Comparison of ENCODE assay signal across 24 cellular contexts in genomic region chr9:131461166-131461565, GRCh38. TPM values are rescaled to one million over a fixed set of nuclear protein-coding genes. Genes with fewer than 3 reads are reported as not detected.
DNase-seq lines count a peak whose midpoint lies in the region; ATAC-seq, FAIRE-seq and TF ChIP-seq lines count a peak whose summit lies in the region.
"Had no signal": no experiment of that assay in that cellular context is flagged by ENCODE, and none has a peak within 500 bp of the region (broad histone marks: within the 10 kb centered on the region; RNA-seq: fewer than 3 reads in every experiment).

No MANE protein-coding gene starts in this region.

- H3K4me3 ChIP-seq in astrocyte (ENCODE audit: insufficient read depth, low read depth, low read length), result no peak overlapping the region
- H3K4me3 ChIP-seq: adrenal gland; BLaER1 treated with 17β-estradiol and CSF1 and Interleukin-3, amounts not matched to agents 10 nM and 100 nM; breast epithelium; suprapubic skin; uterus had no signal

- H3K36me3 ChIP-seq in astrocyte (ENCODE audit: insufficient read depth, low read length), result peaks cover 68% of the 10 kb centered on the region
- H3K36me3 ChIP-seq: uterus had no signal

- no peak overlapping the region for H3K4me3 Mint-ChIP-seq in activated T-cell treated with anti-CD3 and anti-CD28 coated beads, Interleukin-2, amount 50 U/mL, for 24 hours
- H3K4me3 Mint-ChIP-seq in Calu3 (ENCODE audit: low read depth, unreplicated experiment) (no peak overlapping the region), astrocyte (ENCODE audit: unreplicated experiment) (no peak overlapping the region), neural crest cell (peak overlapping the region; percentile 41)
- H3K4me3 Mint-ChIP-seq: activated T-helper 1 cell treated with anti-CD3 and anti-CD28 coated beads, Interleukin-12 subunit alpha, Interleukin-12 subunit beta, Interleukin-2, Interleukin-4 antibody, amounts not matched to agents 30 ng/mL and 10 ng/mL and 1 ng/mL, durations not matched to agents 14 hours and 24 hours and 36 hours; naive B cell; T-helper 2 cell treated with Interferon-gamma antibody and Interleukin-4, amounts not matched to agents 5 μg/mL and 100 μg/mL, for 36 hours had no signal

- BruUV-seq in Calu3 (replicated peaks; lab: Mats Ljungman, UMichigan), result no TSS peak

- H2AFZ ChIP-seq in astrocyte (ENCODE audit: low read depth, low read length), result no peak overlapping the region
- H2AFZ ChIP-seq: parathyroid adenoma had no signal

- intact Hi-C loops in Calu3 (cut with micrococcal nuclease; ENCODE audit: unreplicated experiment), result no loop called here

- no peak for DNase-seq in activated T-cell treated with anti-CD3 and anti-CD28 coated beads, Interleukin-2, amount 50 U/mL, for 24 hours
- no peak for DNase-seq in activated T-cell treated with anti-CD3 and anti-CD28 coated beads for 4 hours
- no peak for DNase-seq in Calu3
- no peak for DNase-seq in astrocyte (ENCODE audit: low read depth)
- no peak for DNase-seq in neural crest cell (ENCODE audit: low read depth, low spot score)
- no peak for DNase-seq in UCSD-AML1 (lab: John Stamatoyannopoulos, UW; ENCODE audit: unreplicated experiment)
- DNase-seq in dermis blood vessel endothelial cell, result no peak
- DNase-seq: adrenal gland, DMS 273 treated with DMSO at 0.1 percent for 48 hours, KG1, naive B cell, NCI-H1436 treated with DMSO at 0.1 percent for 48 hours, NCI-H524, WERI-Rb-1 had no signal

- H3K27ac Mint-ChIP-seq in activated T-cell treated with anti-CD3 and anti-CD28 coated beads, Interleukin-2, amount 50 U/mL, for 24 hours, result peak overlapping the region; percentile 70
- H3K27ac Mint-ChIP-seq in Calu3 (ENCODE audit: unreplicated experiment) (peak overlapping the region; percentile 75), astrocyte (ENCODE audit: unreplicated experiment) (peak overlapping the region; percentile 70), neural crest cell (ENCODE audit: unreplicated experiment) (no peak overlapping the region)
- H3K27ac Mint-ChIP-seq: activated T-helper 1 cell treated with anti-CD3 and anti-CD28 coated beads, Interleukin-12 subunit alpha, Interleukin-12 subunit beta, Interleukin-2, Interleukin-4 antibody, amounts not matched to agents 30 ng/mL and 10 ng/mL and 1 ng/mL, durations not matched to agents 14 hours and 24 hours and 36 hours; T-helper 2 cell treated with Interferon-gamma antibody and Interleukin-4, amounts not matched to agents 5 μg/mL and 100 μg/mL, for 36 hours had no signal

- TF ChIP-seq CTCF in Calu3 (IDR thresholded peaks at IDR 0.05; ENCODE audit: unreplicated experiment), result no peak
- no peak for TF ChIP-seq CTCF in astrocyte (IDR thresholded peaks at IDR 0.05; ENCODE audit: insufficient read depth, low read depth, low read length)
- no peak for TF ChIP-seq CTCF in neural crest cell (conservative IDR thresholded peaks at IDR 0.05)

- no peaks in the 10 kb centered on the region for H3K27me3 Mint-ChIP-seq in activated T-cell treated with anti-CD3 and anti-CD28 coated beads, Interleukin-2, amount 50 U/mL, for 24 hours
- no peaks in the 10 kb centered on the region for H3K27me3 Mint-ChIP-seq in Calu3 (ENCODE audit: unreplicated experiment)
- H3K27me3 Mint-ChIP-seq in astrocyte (ENCODE audit: low read depth, unreplicated experiment), result no peaks in the 10 kb centered on the region
- no peaks in the 10 kb centered on the region for H3K27me3 Mint-ChIP-seq in neural crest cell (ENCODE audit: low read depth)
- H3K27me3 Mint-ChIP-seq: naive B cell had no signal

- H3K27me3 ChIP-seq in astrocyte (ENCODE audit: insufficient read depth, low read length), result no peaks in the 10 kb centered on the region
- H3K27me3 ChIP-seq: adrenal gland; BLaER1 treated with 17β-estradiol and CSF1 and Interleukin-3, amounts not matched to agents 10 nM and 100 nM; breast epithelium; suprapubic skin; uterus had no signal

- peaks cover 93% of the 10 kb centered on the region for H3K36me3 Mint-ChIP-seq in activated T-cell treated with anti-CD3 and anti-CD28 coated beads, Interleukin-2, amount 50 U/mL, for 24 hours (ENCODE audit: low read depth)
- H3K36me3 Mint-ChIP-seq in Calu3 (ENCODE audit: insufficient read depth, unreplicated experiment), result peaks cover 61% of the 10 kb centered on the region
- H3K36me3 Mint-ChIP-seq in astrocyte (ENCODE audit: low read depth, unreplicated experiment), result peaks cover 26% of the 10 kb centered on the region
- peaks cover 36% of the 10 kb centered on the region for H3K36me3 Mint-ChIP-seq in neural crest cell (ENCODE audit: low read depth)

- no peak for FAIRE-seq in astrocyte (lab: Jason Lieb, UNC)

- peaks cover 74% of the 10 kb centered on the region for H3K79me2 ChIP-seq in astrocyte (ENCODE audit: insufficient read depth, low read length)

- H3K4me1 ChIP-seq in astrocyte (ENCODE audit: insufficient read depth, low read length), result no peaks in the 10 kb centered on the region
- H3K4me1 ChIP-seq: adrenal gland, breast epithelium, parathyroid adenoma, suprapubic skin, uterus had no signal

- H3K9ac ChIP-seq in astrocyte (ENCODE audit: low read length), result no peak overlapping the region
- H3K9ac ChIP-seq: BLaER1 treated with 17β-estradiol and CSF1 and Interleukin-3, amounts not matched to agents 10 nM and 100 nM; parathyroid adenoma had no signal

- no peaks in the 10 kb centered on the region for H3K9me3 Mint-ChIP-seq in activated T-cell treated with anti-CD3 and anti-CD28 coated beads, Interleukin-2, amount 50 U/mL, for 24 hours
- no peaks in the 10 kb centered on the region for H3K9me3 Mint-ChIP-seq in Calu3 (ENCODE audit: low read depth, unreplicated experiment)
- H3K9me3 Mint-ChIP-seq in astrocyte (ENCODE audit: unreplicated experiment), result no peaks in the 10 kb centered on the region
- no peaks in the 10 kb centered on the region for H3K9me3 Mint-ChIP-seq in neural crest cell
- H3K9me3 Mint-ChIP-seq: activated T-helper 1 cell treated with anti-CD3 and anti-CD28 coated beads, Interleukin-12 subunit alpha, Interleukin-12 subunit beta, Interleukin-2, Interleukin-4 antibody, amounts not matched to agents 30 ng/mL and 10 ng/mL and 1 ng/mL, durations not matched to agents 14 hours and 24 hours and 36 hours; naive B cell; T-helper 2 cell treated with Interferon-gamma antibody and Interleukin-4, amounts not matched to agents 5 μg/mL and 100 μg/mL, for 36 hours had no signal

- peaks cover 7% of the 10 kb centered on the region for H3K4me1 Mint-ChIP-seq in activated T-cell treated with anti-CD3 and anti-CD28 coated beads, Interleukin-2, amount 50 U/mL, for 24 hours (ENCODE audit: low read depth)
- no peaks in the 10 kb centered on the region for H3K4me1 Mint-ChIP-seq in Calu3 (ENCODE audit: low read depth, unreplicated experiment)
- no peaks in the 10 kb centered on the region for H3K4me1 Mint-ChIP-seq in astrocyte (ENCODE audit: low read depth, unreplicated experiment)
- H3K4me1 Mint-ChIP-seq in neural crest cell, result no peaks in the 10 kb centered on the region

- CTCF ChIA-PET in Calu3 (lab: Charles Lee), result no interaction called here

- no peaks in the 10 kb centered on the region for H3K9me3 ChIP-seq in astrocyte (ENCODE audit: insufficient read depth, low read depth, low read length)
- H3K9me3 ChIP-seq: adrenal gland; BLaER1 treated with 17β-estradiol and CSF1 and Interleukin-3, amounts not matched to agents 10 nM and 100 nM; breast epithelium; suprapubic skin; uterus had no signal

- H4K20me1 ChIP-seq in astrocyte (ENCODE audit: insufficient read depth, low read length), result peaks cover 76% of the 10 kb centered on the region

- H3K27ac ChIP-seq in astrocyte (ENCODE audit: low read depth, low read length), result no peak overlapping the region
- H3K27ac ChIP-seq: adrenal gland; BLaER1 treated with 17β-estradiol and CSF1 and Interleukin-3, amounts not matched to agents 10 nM and 100 nM; breast epithelium; parathyroid adenoma; suprapubic skin; uterus; WERI-Rb-1 had no signal

- ATAC-seq in GM21528 (IDR thresholded peaks at IDR 0.05; ENCODE audit: low FRiP score, unreplicated experiment), result no peak
- ATAC-seq: HCT116, Panc1 had no signal

- no peak overlapping the region for H3K4me2 ChIP-seq in astrocyte (ENCODE audit: low read length)
- H3K4me2 ChIP-seq: BLaER1 treated with 17β-estradiol and CSF1 and Interleukin-3, amounts not matched to agents 10 nM and 100 nM had no signal

RNA-seq across cellular contexts. Expression of gene POMT1, which starts 41.6 kb away (rescaled TPM):
- 13.6 and 15.8 TPM in 2 replicates for total RNA-seq in Calu3 (2022)
- total RNA-seq in astrocyte, result 29.0 and 34.8 TPM in 2 replicates
- total RNA-seq in neural crest cell, result 42.8 and 46.3 TPM in 2 replicates
- 26.2 and 34.8 TPM in 2 replicates for total RNA-seq in dermis blood vessel endothelial cell
